In the genomic region with DNA sequence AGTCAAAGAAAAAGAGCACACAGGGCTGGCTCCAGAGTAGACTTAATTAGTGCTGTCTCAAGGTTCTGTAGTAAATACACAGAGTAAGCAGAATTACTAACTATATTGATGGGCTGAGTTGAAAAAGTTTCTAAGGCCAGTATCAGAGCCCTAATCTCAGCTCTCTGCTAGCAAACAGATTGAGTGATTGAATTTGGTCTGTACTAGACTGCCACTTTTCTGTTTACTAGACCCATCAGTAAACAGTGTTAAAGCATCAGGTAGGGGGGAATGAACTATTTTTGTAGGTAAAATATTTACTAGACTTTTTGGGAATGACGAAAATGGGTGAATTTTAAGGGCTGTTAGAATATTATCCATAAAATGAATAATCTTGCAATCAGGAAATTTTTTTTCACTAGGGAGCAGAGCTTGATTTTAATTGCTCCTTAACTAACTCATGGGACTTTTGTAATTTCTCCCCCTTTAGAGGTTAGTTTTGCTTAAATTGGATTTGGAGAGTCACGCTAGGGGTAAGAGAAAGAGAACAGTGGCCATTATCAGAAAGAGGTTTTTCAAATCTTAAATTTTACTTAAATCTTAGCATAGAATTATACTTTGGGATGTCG, we compare ENCODE assay signal across 8 cellular contexts. TPM values are rescaled to one million over a fixed set of nuclear protein-coding genes. Genes with fewer than 3 reads are reported as not detected.
DNase-seq lines count a peak whose midpoint lies in the region; ATAC-seq and TF ChIP-seq lines count a peak whose summit lies in the region.

No MANE protein-coding gene starts in this region.

- H3K27ac ChIP-seq in GM23248: no peak overlapping the region
- peak overlapping the region; percentile 27 for H3K27ac ChIP-seq in hepatocyte
- H3K27ac ChIP-seq in sigmoid colon: peak overlapping the region; percentile 20 to 60 (median 47)

- TF ChIP-seq CTCF in hepatocyte (IDR thresholded peaks at IDR 0.05; ENCODE audit: poor library complexity) (no peak), sigmoid colon (IDR thresholded peaks at IDR 0.05) (no peak)

- H3K9me2 ChIP-seq in GM23248 (ENCODE audit: insufficient read depth) (no peaks in the 10 kb centered on the region), hepatocyte (replicated peaks; ENCODE audit: insufficient read depth) (no peaks in the 10 kb centered on the region)

- DNase-seq in GM23248 (no peak), hepatocyte (ENCODE audit: low spot score) (no peak), sigmoid colon (no peak), DMS79 treated with DMSO at 0.1 percent for 48 hours (lab: John Stamatoyannopoulos, UW) (no peak)
- no peak for DNase-seq in activated CD4-positive, alpha-beta memory T cell treated with anti-CD3 and anti-CD28 coated beads, Interleukin-2, amount 10 ng/mL, durations not matched to agents 7 days and 5 days
- DNase-seq in central memory CD4-positive, alpha-beta T cell: no peak

- H3K4me1 Mint-ChIP-seq in activated CD4-positive, alpha-beta memory T cell treated with anti-CD3 and anti-CD28 coated beads, Interleukin-2, amount 10 ng/mL, durations not matched to agents 7 days and 5 days: peaks cover 59% of the 10 kb centered on the region

- CTCF ChIA-PET in activated CD4-positive, alpha-beta memory T cell treated with anti-CD3 and anti-CD28 coated beads, Interleukin-2, amount 10 ng/mL, durations not matched to agents 7 days and 5 days (lab: Charles Lee): interaction anchor here (1.1 to 3.4 kb wide), 3 partner anchors 10 to 12 kb away, joined by 3 to 14 read pairs (median 6); no protein-coding TSS in a partner anchor

- no peak for TF ChIP-seq POLR2A in sigmoid colon (IDR thresholded peaks at IDR 0.05)

- POLR2A ChIA-PET in activated CD4-positive, alpha-beta memory T cell treated with anti-CD3 and anti-CD28 coated beads, Interleukin-2, amount 10 ng/mL, durations not matched to agents 7 days and 5 days (lab: Charles Lee): interaction anchor here (1.2 to 4.8 kb wide), 6 partner anchors 11 to 166 kb away, joined by 3 to 28 read pairs (median 6); partner anchors contain the start of gene CSGALNACT2

- WGBS in GM23248 (ENCODE audit: low coverage in 1 of 2, low lambda C conversion rate in 2 of 2, missing lambda C conversion rate in 2 of 2), 2 experiments: 36 to 39% methylated on average over 3 of the region's 3 CpGs
- WGBS in hepatocyte (ENCODE audit: low lambda C conversion rate, missing lambda C conversion rate): 40% methylated on average over 3 of the region's 3 CpGs
- 36 to 52% methylated on average over 3 of the region's 3 CpGs for WGBS in sigmoid colon, 2 donors

- H3K9ac ChIP-seq in GM23248: no peak overlapping the region

- no peak for TF ChIP-seq EP300 in sigmoid colon (IDR thresholded peaks at IDR 0.05)

- H3K9me3 ChIP-seq in GM23248 (ENCODE audit: low read depth) (no peaks in the 10 kb centered on the region), hepatocyte (ENCODE audit: low read depth) (no peaks in the 10 kb centered on the region), sigmoid colon (no peaks in the 10 kb centered on the region)

- peak overlapping the region; percentile 56; the same call in 1 of the 2 replicates for H2AFZ ChIP-seq in GM23248
- peak overlapping the region; percentile 24 for H2AFZ ChIP-seq in hepatocyte

- H3K36me3 ChIP-seq in GM23248 (ENCODE audit: low read depth) (no peaks in the 10 kb centered on the region), hepatocyte (replicated peaks; ENCODE audit: insufficient read depth, low read depth) (no peaks in the 10 kb centered on the region), sigmoid colon (no peaks in the 10 kb centered on the region)

- intact Hi-C loops in sigmoid colon (cut with DNase I): no loop called here

- H3K27me3 Mint-ChIP-seq in activated CD4-positive, alpha-beta memory T cell treated with anti-CD3 and anti-CD28 coated beads, Interleukin-2, amount 10 ng/mL, durations not matched to agents 7 days and 5 days: peaks cover 16% of the 10 kb centered on the region

- peaks cover 10% of the 10 kb centered on the region for H3K9me3 Mint-ChIP-seq in activated CD4-positive, alpha-beta memory T cell treated with anti-CD3 and anti-CD28 coated beads, Interleukin-2, amount 10 ng/mL, durations not matched to agents 7 days and 5 days

- peak overlapping the region; percentile 63 for H3K4me3 ChIP-seq in GM23248
- peak overlapping the region; percentile 50 for H3K4me3 ChIP-seq in hepatocyte
- peak overlapping the region; percentile 19 to 51 (median 44) for H3K4me3 ChIP-seq in sigmoid colon

- no peaks in the 10 kb centered on the region for H3F3A ChIP-seq in GM23248 (ENCODE audit: insufficient read depth)

- H3K4me1 ChIP-seq in GM23248 (ENCODE audit: insufficient read depth) (no peaks in the 10 kb centered on the region), hepatocyte (ENCODE audit: insufficient read depth) (no peaks in the 10 kb centered on the region), sigmoid colon (peaks cover 0 to 18% (median 6%) of the 10 kb centered on the region in 4 donors)

- in situ Hi-C loops in GM23248 (cut with MboI): no loop called here

- H3K4me3 Mint-ChIP-seq in activated CD4-positive, alpha-beta memory T cell treated with anti-CD3 and anti-CD28 coated beads, Interleukin-2, amount 10 ng/mL, durations not matched to agents 7 days and 5 days: peak overlapping the region; percentile 65

- H3K79me2 ChIP-seq in GM23248 (ENCODE audit: insufficient read depth) (no peaks in the 10 kb centered on the region), hepatocyte (no peaks in the 10 kb centered on the region)

- H3K36me3 Mint-ChIP-seq in activated CD4-positive, alpha-beta memory T cell treated with anti-CD3 and anti-CD28 coated beads, Interleukin-2, amount 10 ng/mL, durations not matched to agents 7 days and 5 days (ENCODE audit: low read depth): peaks cover 30% of the 10 kb centered on the region

- H3K4me2 ChIP-seq in GM23248 (ENCODE audit: unreplicated experiment) (peak overlapping the region; percentile 72), hepatocyte (peak overlapping the region; percentile 85)

- H3K27me3 ChIP-seq in GM23248 (replicated peaks; ENCODE audit: insufficient read depth) (peaks cover 35% of the 10 kb centered on the region), hepatocyte (peaks cover 14% of the 10 kb centered on the region), sigmoid colon (peaks cover 0 to 10% (median 0%) of the 10 kb centered on the region in 3 donors)

- H4K20me1 ChIP-seq in GM23248 (ENCODE audit: insufficient read depth): no peaks in the 10 kb centered on the region
- H4K20me1 ChIP-seq in hepatocyte (ENCODE audit: insufficient read depth, poor library complexity, severe bottlenecking): no peaks in the 10 kb centered on the region

- ATAC-seq in HG02763 (IDR thresholded peaks at IDR 0.05; ENCODE audit: unreplicated experiment) (no peak), GM21390 (IDR thresholded peaks at IDR 0.05; ENCODE audit: unreplicated experiment) (no peak)

- peak overlapping the region; percentile 56 for H3K27ac Mint-ChIP-seq in activated CD4-positive, alpha-beta memory T cell treated with anti-CD3 and anti-CD28 coated beads, Interleukin-2, amount 10 ng/mL, durations not matched to agents 7 days and 5 days

RNA-seq across cellular contexts. Expression of gene RASGEF1A, which starts 37.3 kb away (rescaled TPM):
- total RNA-seq in GM23248 (2014; rRNA removed; shearing (Covaris generic)): 0.11 TPM in 1 of 2 replicates, not detected in the other
- polyA plus RNA-seq in GM23248 (2016; fragmentation: Nextera tagmentation; extraction: Ambion mirVana) (0.28 TPM in 1 of 2 replicates, not detected in the other), hepatocyte (1.4 and 1.5 TPM in 2 replicates), sigmoid colon (1 to 10 TPM in 1 of 3 donors, under 1 TPM in 2; 0.46 to 1.6 (median 0.60) TPM)
- total RNA-seq in activated CD4-positive, alpha-beta memory T cell treated with anti-CD3 and anti-CD28 coated beads, Interleukin-2, amount 10 ng/mL, durations not matched to agents 7 days and 5 days: 1 to 10 TPM; 4.4 to 6.6 TPM
- total RNA-seq in hepatocyte (2.2 and 2.7 TPM in 2 replicates), sigmoid colon (1 to 10 TPM in 1 of 4 donors, under 1 TPM in 3; 0.27 to 2.5 (median 0.34) TPM)
